In the genomic region with DNA sequence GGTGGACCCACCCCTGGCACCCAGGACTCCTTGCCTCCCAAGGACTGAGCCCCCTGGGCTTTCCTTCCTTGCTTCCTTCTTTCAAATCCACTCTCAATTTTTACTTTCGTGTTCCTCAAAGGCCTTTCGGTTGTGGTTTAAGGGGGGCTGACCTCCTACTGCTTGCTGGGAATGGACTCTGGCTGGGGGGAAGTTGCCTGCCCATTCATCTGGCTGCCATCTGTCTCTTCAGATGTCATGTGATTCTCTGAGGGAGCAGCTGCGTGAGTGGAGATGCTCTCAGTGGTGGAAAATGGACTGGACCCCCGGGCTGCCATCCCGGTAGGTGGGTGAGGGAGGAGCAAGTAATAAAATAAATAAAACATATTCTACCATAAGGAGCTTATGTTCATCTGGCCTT, we compare ENCODE assay signal across 12 cellular contexts.
DNase-seq lines count a peak whose midpoint lies in the region; ATAC-seq and TF ChIP-seq lines count a peak whose summit lies in the region.
"Had no signal": no experiment of that assay in that cellular context is flagged by ENCODE, and none has a peak within 500 bp of the region (broad histone marks: within the 10 kb centered on the region; RNA-seq: fewer than 3 reads in every experiment).

No MANE protein-coding gene starts in this region.

- no peak for DNase-seq in activated naive CD8-positive, alpha-beta T cell treated with anti-CD3 and anti-CD28 coated beads for 36 hours
- DNase-seq in fibroblast of peridontal ligament (ENCODE audit: extremely low read depth) = peak; percentile 44
- DNase-seq in stimulated activated naive B cell treated with anti-CD40 and anti-IgM and Interleukin-4, amounts not matched to agents 10 μg/mL and 1 μg/mL and 100 μg/mL, for 72 hours = no peak
- no peak for DNase-seq in immature natural killer cell
- no peak for DNase-seq in H7
- DNase-seq: activated T-cell treated with anti-CD3 and anti-CD28 coated beads, Interleukin-2, amount 50 U/mL, for 72 hours; NCI-H446 treated with DMSO at 0.1 percent for 48 hours; stimulated activated naive CD4-positive, alpha-beta T cell treated with Interleukin-2 at 50 U/mL for 16 hours had no signal

- no peaks in the 10 kb centered on the region for H3K27me3 Mint-ChIP-seq in activated naive CD8-positive, alpha-beta T cell
- no peaks in the 10 kb centered on the region for H3K27me3 Mint-ChIP-seq in activated naive CD8-positive, alpha-beta T cell treated with anti-CD3 and anti-CD28 coated beads for 36 hours
- no peaks in the 10 kb centered on the region for H3K27me3 Mint-ChIP-seq in stimulated activated naive B cell treated with anti-CD40 and anti-IgM and Interleukin-4, amounts not matched to agents 10 μg/mL and 1 μg/mL and 100 μg/mL, for 72 hours
- peaks cover 0 to 2% (median 2%) of the 10 kb centered on the region in 3 donors for H3K27me3 Mint-ChIP-seq in immature natural killer cell (ENCODE audit: low read depth in 3 of 3)
- H3K27me3 Mint-ChIP-seq: central memory CD8-positive, alpha-beta T cell had no signal

- no peak for TF ChIP-seq CTCF in OCI-LY3 (IDR thresholded peaks at IDR 0.05; ENCODE audit: low read depth, low read length)

- no peak overlapping the region for H3K4me3 Mint-ChIP-seq in activated naive CD8-positive, alpha-beta T cell
- no peak overlapping the region for H3K4me3 Mint-ChIP-seq in activated naive CD8-positive, alpha-beta T cell treated with anti-CD3 and anti-CD28 coated beads for 36 hours
- no peak overlapping the region for H3K4me3 Mint-ChIP-seq in stimulated activated naive B cell treated with anti-CD40 and anti-IgM and Interleukin-4, amounts not matched to agents 10 μg/mL and 1 μg/mL and 100 μg/mL, for 72 hours
- no peak overlapping the region for H3K4me3 Mint-ChIP-seq in immature natural killer cell
- H3K4me3 Mint-ChIP-seq: activated T-cell treated with anti-CD3 and anti-CD28 coated beads, Interleukin-2, amount 50 U/mL, for 72 hours; central memory CD8-positive, alpha-beta T cell had no signal

- H3K4me2 ChIP-seq in OCI-LY3 (ENCODE audit: low read length) = peak overlapping the region; percentile 55

- H3K79me2 ChIP-seq in OCI-LY3 (ENCODE audit: low read length) = no peaks in the 10 kb centered on the region

- peak overlapping the region; percentile 10; the same call in 1 of the 2 replicates for H3K9ac ChIP-seq in OCI-LY3 (ENCODE audit: low read length)

- peak overlapping the region; percentile 17 for H3K27ac Mint-ChIP-seq in activated naive CD8-positive, alpha-beta T cell
- no peak overlapping the region for H3K27ac Mint-ChIP-seq in activated naive CD8-positive, alpha-beta T cell treated with anti-CD3 and anti-CD28 coated beads for 36 hours
- H3K27ac Mint-ChIP-seq in stimulated activated naive B cell treated with anti-CD40 and anti-IgM and Interleukin-4, amounts not matched to agents 10 μg/mL and 1 μg/mL and 100 μg/mL, for 72 hours = peak overlapping the region; percentile 27
- H3K27ac Mint-ChIP-seq in immature natural killer cell = peak overlapping the region in 3 of 6 donors; percentile 6 to 49 (median 49)
- H3K27ac Mint-ChIP-seq: activated T-cell treated with anti-CD3 and anti-CD28 coated beads, Interleukin-2, amount 50 U/mL, for 72 hours had no signal

- no peaks in the 10 kb centered on the region for H4K20me1 ChIP-seq in OCI-LY3 (ENCODE audit: insufficient read depth, low read length)

- H3K27ac ChIP-seq in OCI-LY3 (ENCODE audit: low read length) = peak overlapping the region; percentile 40

- ATAC-seq in stimulated activated naive B cell treated with anti-CD40 and anti-IgM and Interleukin-4, amounts not matched to agents 10 μg/mL and 1 μg/mL and 100 μg/mL, for 72 hours (replicated peaks) = no peak
- no peak for ATAC-seq in GM19023 (IDR thresholded peaks at IDR 0.05; ENCODE audit: unreplicated experiment)
- ATAC-seq: activated T-cell treated with anti-CD3 and anti-CD28 coated beads, Interleukin-2, amount 50 U/mL, for 72 hours had no signal

- peaks cover 42% of the 10 kb centered on the region for H3K4me1 ChIP-seq in OCI-LY3 (ENCODE audit: low read length)

- H3K27me3 ChIP-seq in OCI-LY3 (ENCODE audit: low read depth, low read length) (no peaks in the 10 kb centered on the region), H7 (ENCODE audit: control insufficient read depth, insufficient read depth, low read length) (no peaks in the 10 kb centered on the region)

- H3K36me3 ChIP-seq in OCI-LY3 (replicated peaks; ENCODE audit: low read depth, low read length) (no peaks in the 10 kb centered on the region), H7 (replicated peaks; ENCODE audit: control insufficient read depth, insufficient read depth, low read length) (no peaks in the 10 kb centered on the region)

- H3K4me3 ChIP-seq in OCI-LY3 (ENCODE audit: low read length) = 0 out of 2 replicates have a peak overlapping the region, but pooled peaks have one; percentile 20
- H3K4me3 ChIP-seq in H7 (ENCODE audit: insufficient read depth, low read depth, low read length) = no peak overlapping the region

- H3K9me3 ChIP-seq in OCI-LY3 (ENCODE audit: insufficient read depth, low read length) = no peaks in the 10 kb centered on the region

- H3K9me3 Mint-ChIP-seq in activated naive CD8-positive, alpha-beta T cell (ENCODE audit: low read depth) = no peaks in the 10 kb centered on the region
- H3K9me3 Mint-ChIP-seq in activated naive CD8-positive, alpha-beta T cell treated with anti-CD3 and anti-CD28 coated beads for 36 hours = no peaks in the 10 kb centered on the region
- H3K9me3 Mint-ChIP-seq in stimulated activated naive B cell treated with anti-CD40 and anti-IgM and Interleukin-4, amounts not matched to agents 10 μg/mL and 1 μg/mL and 100 μg/mL, for 72 hours = no peaks in the 10 kb centered on the region
- peaks cover 0 to 3% (median 0%) of the 10 kb centered on the region in 6 donors for H3K9me3 Mint-ChIP-seq in immature natural killer cell
- H3K9me3 Mint-ChIP-seq: activated T-cell treated with anti-CD3 and anti-CD28 coated beads, Interleukin-2, amount 50 U/mL, for 72 hours; central memory CD8-positive, alpha-beta T cell had no signal

- H2AFZ ChIP-seq in OCI-LY3 (ENCODE audit: low read depth, low read length) = no peak overlapping the region

- H3K36me3 Mint-ChIP-seq in activated naive CD8-positive, alpha-beta T cell = no peaks in the 10 kb centered on the region
- H3K36me3 Mint-ChIP-seq in activated naive CD8-positive, alpha-beta T cell treated with anti-CD3 and anti-CD28 coated beads for 36 hours = peaks cover 8% of the 10 kb centered on the region
- H3K36me3 Mint-ChIP-seq in stimulated activated naive B cell treated with anti-CD40 and anti-IgM and Interleukin-4, amounts not matched to agents 10 μg/mL and 1 μg/mL and 100 μg/mL, for 72 hours = peaks cover 13 to 18% of the 10 kb centered on the region in 2 donors
- H3K36me3 Mint-ChIP-seq in immature natural killer cell = peaks cover 0 to 2% (median 0%) of the 10 kb centered on the region in 3 donors

- peaks cover 24% of the 10 kb centered on the region for H3K4me1 Mint-ChIP-seq in activated naive CD8-positive, alpha-beta T cell (ENCODE audit: low read depth)
- H3K4me1 Mint-ChIP-seq in activated naive CD8-positive, alpha-beta T cell treated with anti-CD3 and anti-CD28 coated beads for 36 hours = peaks cover 9% of the 10 kb centered on the region
- peaks cover 20 to 44% of the 10 kb centered on the region in 2 donors for H3K4me1 Mint-ChIP-seq in stimulated activated naive B cell treated with anti-CD40 and anti-IgM and Interleukin-4, amounts not matched to agents 10 μg/mL and 1 μg/mL and 100 μg/mL, for 72 hours
- peaks cover 28 to 41% of the 10 kb centered on the region in 2 donors for H3K4me1 Mint-ChIP-seq in immature natural killer cell
